11 cellular contexts compared by ENCODE assay signal in the genomic region with DNA sequence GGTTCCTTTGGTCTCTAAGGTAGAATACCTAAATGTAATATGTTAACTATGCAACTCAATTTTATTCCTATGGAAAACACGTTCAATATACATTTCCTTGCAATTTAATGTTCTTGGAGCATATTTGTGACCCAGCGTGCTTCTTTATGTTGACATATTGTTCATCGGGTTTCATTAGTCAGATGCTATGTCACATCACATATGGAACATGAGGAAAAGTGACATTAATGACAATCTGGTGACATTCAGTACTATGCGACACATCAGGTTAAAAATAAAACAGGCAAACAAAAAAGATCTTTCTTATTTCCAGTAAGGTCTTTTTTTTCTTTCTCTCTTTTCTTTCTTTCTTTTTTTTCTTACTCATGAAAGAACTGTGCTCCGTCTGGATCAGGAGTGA.
"Had no signal": no experiment of that assay in that cellular context is flagged by ENCODE, and none has a peak within 500 bp of the region (broad histone marks: within the 10 kb centered on the region; RNA-seq: fewer than 3 reads in every experiment).

No MANE protein-coding gene starts in this region.

- H3K9me3 ChIP-seq: HAP-1 had no signal

- DNase-seq: GOT3, H7, H9, HCEC 1CT, HFFc6 had no signal

- H2AFZ ChIP-seq: GM23248, GM23338 had no signal

- FAIRE-seq: H1, H54 had no signal

- H3K9ac ChIP-seq: GM23248 had no signal

- H3K36me3 ChIP-seq: HAP-1 had no signal

- H3K27ac ChIP-seq: GM23248 had no signal

- H3K4me2 ChIP-seq: GM23338 had no signal

- H3K4me3 ChIP-seq: GM23248, GM23338, HAP-1 had no signal

- H3K4me1 ChIP-seq: HAP-1 had no signal

- ATAC-seq: GM23338, HCT116 had no signal
